In the genomic region with DNA sequence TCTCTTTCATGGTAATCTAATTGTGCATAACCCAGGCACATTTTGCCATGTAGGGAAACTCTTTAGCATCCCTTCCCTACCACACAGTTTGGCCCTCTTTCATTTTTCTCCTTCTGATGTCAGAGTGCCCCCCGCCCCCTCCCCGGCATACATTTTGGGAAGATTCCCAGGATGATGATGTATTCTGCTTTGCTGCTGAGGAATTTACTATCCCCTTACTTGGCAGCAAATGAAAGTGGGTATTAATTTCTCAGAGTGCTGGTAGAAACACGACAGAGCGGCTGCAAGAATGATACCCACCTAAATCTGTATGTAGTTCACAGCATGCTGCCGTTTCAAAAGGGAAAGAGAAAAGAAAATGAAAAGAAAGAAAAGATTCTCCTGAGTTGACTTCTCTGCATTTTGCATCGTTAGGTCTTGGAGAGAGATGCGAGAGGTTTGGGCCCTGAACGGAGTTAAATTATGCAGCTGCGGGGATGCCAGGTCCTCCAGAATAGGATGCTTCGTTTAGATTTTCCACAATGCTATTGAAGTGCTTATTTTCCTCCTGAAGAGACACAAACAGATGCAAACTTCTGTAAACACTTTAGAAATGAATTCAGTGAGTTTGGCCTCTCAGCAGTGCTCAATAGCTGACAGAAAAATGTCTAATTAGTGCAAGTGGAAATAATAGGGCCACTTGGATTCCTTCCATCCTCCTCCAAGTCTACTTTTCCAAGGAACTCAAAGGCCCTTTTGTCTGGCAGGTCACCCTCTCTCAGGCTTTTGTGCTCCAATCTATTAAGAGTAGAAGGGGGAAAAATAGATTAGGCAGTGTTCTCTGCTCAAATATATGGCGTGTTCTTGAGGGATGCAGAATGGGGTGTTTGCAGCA, we compare ENCODE assay signal across 1 cellular context.
TF ChIP-seq lines count a peak whose summit lies in the region.

No MANE protein-coding gene starts in this region.

TF ChIP-seq in IMR-90, 13 proteins besides CTCF, POLR2A, EP300 and RAD21 (continued from another document):
- TF ChIP-seq ELK1 (IDR thresholded peaks at IDR 0.05; ENCODE audit: borderline replicate concordance, low read depth, low read length): no peak
- no peak for TF ChIP-seq MAZ (IDR thresholded peaks at IDR 0.05; ENCODE audit: borderline replicate concordance, low read depth, low read length)
- no peak for TF ChIP-seq RCOR1 (IDR thresholded peaks at IDR 0.05; ENCODE audit: insufficient replicate concordance, low read length)
- no peak for TF ChIP-seq MXI1 (IDR thresholded peaks at IDR 0.05; ENCODE audit: borderline replicate concordance, low read depth, low read length)
- TF ChIP-seq MAFK (IDR thresholded peaks at IDR 0.05; ENCODE audit: low read depth, low read length): no peak
- no peak for TF ChIP-seq CEBPB (IDR thresholded peaks at IDR 0.05; ENCODE audit: low read depth, low read length)
- TF ChIP-seq RFX5 (IDR thresholded peaks at IDR 0.05; ENCODE audit: low read depth, low read length): no peak
- no peak for TF ChIP-seq CHD1 (IDR thresholded peaks at IDR 0.05; ENCODE audit: low read depth, low read length)
TF ChIP-seq in IMR-90: peak in this region for 0.
